Comparison of ENCODE assay signal across 9 cellular contexts in genomic region chr3:24678441-24678865, GRCh38.
DNase-seq lines count a peak whose midpoint lies in the region; ATAC-seq and TF ChIP-seq lines count a peak whose summit lies in the region.
"Had no signal": no experiment of that assay in that cellular context is flagged by ENCODE, and none has a peak within 500 bp of the region (broad histone marks: within the 10 kb centered on the region; RNA-seq: fewer than 3 reads in every experiment).

No MANE protein-coding gene starts in this region.

- no peak for TF ChIP-seq CTCF in prostate gland (IDR thresholded peaks at IDR 0.05)

- peak overlapping the region; percentile 63 for H3K4me3 Mint-ChIP-seq in T-helper 2 cell treated with Interferon-gamma antibody and Interleukin-4, amounts not matched to agents 5 μg/mL and 100 μg/mL, for 36 hours
- H3K4me3 Mint-ChIP-seq: activated naive CD4-positive, alpha-beta T cell treated with anti-CD3 and anti-CD28 coated beads, Interleukin-2, amount 50 U/mL, for 24 hours had no signal

- no peak overlapping the region for H3K4me3 ChIP-seq in prostate gland

- no peaks in the 10 kb centered on the region for H3K27me3 ChIP-seq in prostate gland (replicated peaks; ENCODE audit: insufficient read depth)

- intact Hi-C loops in prostate gland (cut with DNase I) = no loop called here

- in situ Hi-C loops in G401 (cut with HindIII; ENCODE audit: low sequenced_read_pairs) = no loop called here

- no peak overlapping the region for H3K27ac Mint-ChIP-seq in T-helper 2 cell treated with Interferon-gamma antibody and Interleukin-4, amounts not matched to agents 5 μg/mL and 100 μg/mL, for 36 hours
- H3K27ac Mint-ChIP-seq: activated naive CD4-positive, alpha-beta T cell treated with anti-CD3 and anti-CD28 coated beads, Interleukin-2, amount 50 U/mL, for 24 hours had no signal

- peaks cover 60% of the 10 kb centered on the region for H3K27me3 Mint-ChIP-seq in T-helper 2 cell treated with Interferon-gamma antibody and Interleukin-4, amounts not matched to agents 5 μg/mL and 100 μg/mL, for 36 hours (ENCODE audit: low read depth)

- peaks cover 13% of the 10 kb centered on the region for H3K4me1 Mint-ChIP-seq in T-helper 2 cell treated with Interferon-gamma antibody and Interleukin-4, amounts not matched to agents 5 μg/mL and 100 μg/mL, for 36 hours (ENCODE audit: low read depth)

- no peaks in the 10 kb centered on the region for H3K9me3 Mint-ChIP-seq in T-helper 2 cell treated with Interferon-gamma antibody and Interleukin-4, amounts not matched to agents 5 μg/mL and 100 μg/mL, for 36 hours
- H3K9me3 Mint-ChIP-seq: activated naive CD4-positive, alpha-beta T cell treated with anti-CD3 and anti-CD28 coated beads, Interleukin-2, amount 50 U/mL, for 24 hours had no signal

- no peaks in the 10 kb centered on the region for H3K4me1 ChIP-seq in prostate gland (replicated peaks)

- no peak for TF ChIP-seq POLR2A in prostate gland (IDR thresholded peaks at IDR 0.05)

- H3K36me3 Mint-ChIP-seq in T-helper 2 cell treated with Interferon-gamma antibody and Interleukin-4, amounts not matched to agents 5 μg/mL and 100 μg/mL, for 36 hours (ENCODE audit: low read depth) = no peaks in the 10 kb centered on the region
- H3K36me3 Mint-ChIP-seq: activated naive CD4-positive, alpha-beta T cell treated with anti-CD3 and anti-CD28 coated beads, Interleukin-2, amount 50 U/mL, for 24 hours had no signal

- no peaks in the 10 kb centered on the region for H3K9me3 ChIP-seq in prostate gland

- H3K27ac ChIP-seq in prostate gland = no peak overlapping the region

- DNase-seq in CD1c-positive myeloid dendritic cell (ENCODE audit: extremely low spot score) (peak; percentile 34), islet precursor cell (peak; percentile 73), prostate gland (ENCODE audit: low spot score) (no peak), G401 (ENCODE audit: low spot score) (no peak)
- peak; percentile 63 for DNase-seq in T-helper 2 cell treated with Interferon-gamma antibody and Interleukin-4, amounts not matched to agents 5 μg/mL and 100 μg/mL, for 36 hours (ENCODE audit: low spot score)
- no peak for DNase-seq in effector CD4-positive, alpha-beta T cell

- no peaks in the 10 kb centered on the region for H3K36me3 ChIP-seq in prostate gland

- ATAC-seq in HG02623 (IDR thresholded peaks at IDR 0.05; ENCODE audit: unreplicated experiment) = peak; percentile 43
- no peak for ATAC-seq in GM21576 (IDR thresholded peaks at IDR 0.05; ENCODE audit: unreplicated experiment)

- WGBS in prostate gland = 72% methylated on average over 7 of the region's 7 CpGs

Comparison
In these comparisons a context has a peak if more than half of its experiments do, and no peak if none do; other contexts are left out.
1. DNase-seq: peak in CD1c-positive myeloid dendritic cell (single experiment), T-helper 2 cell treated with Interferon-gamma antibody and Interleukin-4, amounts not matched to agents 5 μg/mL and 100 μg/mL, for 36 hours (single experiment) and islet precursor cell (single experiment); none in prostate gland (single experiment), effector CD4-positive, alpha-beta T cell (single experiment) and G401 (single experiment).